ENCODE assay signal across 11 cellular contexts in genomic region chr21:37281993-37282392, GRCh38. TPM values are rescaled to one million over a fixed set of nuclear protein-coding genes. Genes with fewer than 3 reads are reported as not detected.
A peak's percentile ranks its signal among the peaks of the same experiment; 100 is the strongest.
DNase-seq lines count a peak whose midpoint lies in the region; ATAC-seq, FAIRE-seq and TF ChIP-seq lines count a peak whose summit lies in the region.
"Had no signal": no experiment of that assay in that cellular context is flagged by ENCODE, and none has a peak within 500 bp of the region (broad histone marks: within the 10 kb centered on the region; RNA-seq: fewer than 3 reads in every experiment).

No MANE protein-coding gene starts in this region.

- intact Hi-C loops in K562 (cut with micrococcal nuclease): no loop called here
- intact Hi-C loops in testis (cut with DNase I; ENCODE audit: low total_unique reads): no loop called here

- DNase-seq in activated T-cell treated with anti-CD3 and anti-CD28 coated beads, Interleukin-2, amount 50 U/mL, for 4 hours: no peak
- no peak for DNase-seq in activated T-cell treated with anti-CD3 and anti-CD28 coated beads for 4 hours
- DNase-seq in NCI-H774 (lab: John Stamatoyannopoulos, UW): peak; percentile 45
- DNase-seq in K562 (ENCODE audit: extremely low read depth in 1 of 4, low spot score in 3 of 4): peak in 1 of 4 experiments; percentile 54
- peak; percentile 37 for DNase-seq in testis
- DNase-seq: stimulated activated CD4-positive, alpha-beta T cell treated with anti-CD3 and anti-CD28 coated beads, Interleukin-1b, Interleukin-23, amount 100 ng/mL, for 48 hours had no signal

- no peak for TF ChIP-seq RAD21 in K562 (CRISPR knock-in tag; conservative IDR thresholded peaks at IDR 0.05 in 1 of 2, IDR thresholded peaks at IDR 0.05 in 1 of 2)

- TF ChIP-seq CTCF in K562 (IDR thresholded peaks at IDR 0.05 in 2 of 3, conservative IDR thresholded peaks at IDR 0.05 in 1 of 3; ENCODE audit: insufficient read depth in 2 of 3, low read depth in 1 of 3, low read length in 3 of 3) (no peak), testis (IDR thresholded peaks at IDR 0.05) (no peak)

- WGBS in K562 (ENCODE audit: insufficient coverage, low coverage, missing lambda C conversion rate): 16% methylated on average over 14 of the region's 16 CpGs
- WGBS in testis, 2 donors: 38 to 42% methylated on average over 8 to 16 of the region's 16 CpGs

- BruUV-seq in K562 (replicated peaks; lab: Mats Ljungman, UMichigan): no TSS peak

- peak; percentile 57 to 63 for ATAC-seq in activated T-cell treated with anti-CD3 and anti-CD28 coated beads, Interleukin-2, amount 50 U/mL, for 4 hours
- ATAC-seq in K562 (peak; percentile 88), SK-N-SH treated with all-trans-retinoic acid at 6 μM for 48 hours (no peak), GM19463 (IDR thresholded peaks at IDR 0.05; ENCODE audit: unreplicated experiment) (no peak), HG02938 (IDR thresholded peaks at IDR 0.05; ENCODE audit: unreplicated experiment) (no peak)

- H3K27ac ChIP-seq in K562 (ENCODE audit: extremely low read depth, low read depth, low read length) (no peak overlapping the region), testis (no peak overlapping the region)
- H3K27ac ChIP-seq: SK-N-MC had no signal

- peaks cover 6% of the 10 kb centered on the region for H3K4me1 Mint-ChIP-seq in activated T-cell treated with anti-CD3 and anti-CD28 coated beads, Interleukin-2, amount 50 U/mL, for 4 hours (ENCODE audit: low read depth)

- peak overlapping the region; percentile 81 for H3K4me3 Mint-ChIP-seq in activated T-cell treated with anti-CD3 and anti-CD28 coated beads, Interleukin-2, amount 50 U/mL, for 4 hours

- no peaks in the 10 kb centered on the region for H3K9me3 Mint-ChIP-seq in activated T-cell treated with anti-CD3 and anti-CD28 coated beads, Interleukin-2, amount 50 U/mL, for 4 hours

- no peaks in the 10 kb centered on the region for H3K79me2 ChIP-seq in K562 (ENCODE audit: control insufficient read depth, insufficient read depth, low read length)

- H3K36me3 ChIP-seq in K562 (ENCODE audit: control insufficient read depth, insufficient read depth, low read length) (no peaks in the 10 kb centered on the region), testis (ENCODE audit: low read depth, missing control alignments) (no peaks in the 10 kb centered on the region)

- no peaks in the 10 kb centered on the region; a peak in 1 of 5 replicates for H3K4me1 ChIP-seq in K562 (replicated peaks in 1 of 2; ENCODE audit: control insufficient read depth in 2 of 2, insufficient read depth in 2 of 2, low read length in 2 of 2)
- no peaks in the 10 kb centered on the region for H3K4me1 ChIP-seq in testis

- H3K27me3 Mint-ChIP-seq in activated T-cell treated with anti-CD3 and anti-CD28 coated beads, Interleukin-2, amount 50 U/mL, for 4 hours (ENCODE audit: low read depth): no peaks in the 10 kb centered on the region

- no peaks in the 10 kb centered on the region; the same call in 1 of the 2 replicates for H3K9me3 ChIP-seq in K562 (replicated peaks; ENCODE audit: control insufficient read depth, insufficient read depth, low read depth, low read length)
- H3K9me3 ChIP-seq in testis: no peaks in the 10 kb centered on the region

- no peaks in the 10 kb centered on the region for H4K20me1 ChIP-seq in K562 (replicated peaks; ENCODE audit: control insufficient read depth, insufficient read depth, low read length)

- H3K4me2 ChIP-seq in K562 (ENCODE audit: insufficient read depth, low read length): no peak overlapping the region

- FAIRE-seq in K562 (lab: Jason Lieb, UNC): peak; percentile 77
- FAIRE-seq: H1 had no signal

- no peak for TF ChIP-seq EP300 in K562 (IDR thresholded peaks at IDR 0.05; ENCODE audit: low read length)

- no peak overlapping the region for H3K4me3 ChIP-seq in K562
- H3K4me3 ChIP-seq in testis: no peak overlapping the region
- H3K4me3 ChIP-seq: SK-N-MC had no signal

- CTCF ChIA-PET in K562 (lab: Yijun Ruan, JAX; ENCODE audit: low intra/inter-chr PET ratio): no interaction called here

- POLR2A ChIA-PET in K562 (lab: Yijun Ruan, JAX): interaction anchor here (0.6 to 1.7 kb wide), 3 partner anchors 8 to 84 kb away, joined by 3 to 6 read pairs (median 3); no protein-coding TSS in a partner anchor

- in situ Hi-C loops in K562 (cut with MboI): no loop called here

- H3K27me3 ChIP-seq in K562 (ENCODE audit: control insufficient read depth in 2 of 2, insufficient read depth in 2 of 2, low read length in 2 of 2): no peaks in the 10 kb centered on the region
- H3K27me3 ChIP-seq in testis: no peaks in the 10 kb centered on the region

- no peak overlapping the region for H3K9ac ChIP-seq in K562 (ENCODE audit: insufficient read depth in 1 of 2, low read depth in 2 of 2, low read length in 2 of 2)

- H2AFZ ChIP-seq in K562 (ENCODE audit: low read depth, low read length): 0 out of 2 replicates have a peak overlapping the region, but pooled peaks have one; percentile 18

- TF ChIP-seq POLR2A in K562 (conservative IDR thresholded peaks at IDR 0.05) (no peak), testis (IDR thresholded peaks at IDR 0.05) (no peak)

- H3K9me1 ChIP-seq in K562 (ENCODE audit: control insufficient read depth, insufficient read depth, low read length): no peaks in the 10 kb centered on the region

- no peaks in the 10 kb centered on the region for H3K36me3 Mint-ChIP-seq in activated T-cell treated with anti-CD3 and anti-CD28 coated beads, Interleukin-2, amount 50 U/mL, for 4 hours (ENCODE audit: insufficient read depth)

TF ChIP-seq in K562, 482 proteins besides CTCF, POLR2A, EP300 and RAD21 (continues in another document):
- peak; percentile 81 for TF ChIP-seq ZBTB33 (CRISPR knock-in tag; IDR thresholded peaks at IDR 0.05)
- no peak for TF ChIP-seq C11orf30 (IDR thresholded peaks at IDR 0.05; ENCODE audit: low read depth)
- peak; percentile 32; the same call in 1 of the 2 replicates for TF ChIP-seq L3MBTL2 (IDR thresholded peaks at IDR 0.05)
- TF ChIP-seq CREBBP (IDR thresholded peaks at IDR 0.05; ENCODE audit: low read depth, low read length): no peak
- TF ChIP-seq ZNF778 (CRISPR knock-in tag; IDR thresholded peaks at IDR 0.05): no peak

TF ChIP-seq in SK-N-SH treated with all-trans-retinoic acid at 6 μM for 48 hours, 23 proteins besides CTCF, POLR2A, EP300 and RAD21 (continues in another document):
- TF ChIP-seq CSRNP3 (CRISPR knock-in tag; IDR thresholded peaks at IDR 0.05) (no peak), OSR1 (CRISPR knock-in tag; IDR thresholded peaks at IDR 0.05) (no peak), TSHZ2 (CRISPR knock-in tag; IDR thresholded peaks at IDR 0.05) (no peak)

RNA-seq across cellular contexts. Expression of gene VPS26C, which starts 14.9 kb away (rescaled TPM):
- total RNA-seq in activated T-cell treated with anti-CD3 and anti-CD28 coated beads, Interleukin-2, amount 50 U/mL, for 4 hours: 10 to 100 TPM; 35.7 to 48.2 (median 44.6) TPM
- 83.0 and 125 TPM in 2 replicates for total RNA-seq in K562 (2011; cell fraction: chromatin; rRNA removed; ENCODE audit: low replicate concordance)
- total RNA-seq in K562 (2011; cell fraction: nucleolus; rRNA removed): 43.8 and 49.2 TPM in 2 replicates
- total RNA-seq in K562 (2011; cell fraction: nucleoplasm; rRNA removed): 74.2 and 88.2 TPM in 2 replicates
- total RNA-seq in K562 (2014; rRNA removed) (41.4 and 54.7 TPM in 2 replicates), K562 (2014; rRNA removed; fragmentation: Illumina TruSeq; extraction: Trizol) (42.1 and 43.7 TPM in 2 replicates), K562 (2015; rRNA removed; fragmentation: Illumina TruSeq; extraction: Trizol) (44.8 and 46.3 TPM in 2 replicates), K562 (2021) (41.3 and 41.8 TPM in 2 replicates), testis (10 to 100 TPM; 46.5 to 48.1 TPM)
- polyA plus RNA-seq in K562 (2011; rRNA removed) (40.0 and 48.7 TPM in 2 replicates), K562 (2014; fragmentation: Illumina TruSeq; extraction: Trizol) (41.4 and 44.9 TPM in 2 replicates), K562 (2014; fragmentation: Nextera tagmentation; extraction: Ambion mirVana) (10 to 100 TPM; 32.8 to 42.2 TPM), K562 (2014; rRNA removed) (48.2 and 49.7 TPM in 2 replicates), testis (ENCODE audit: insufficient read depth, low read depth, low replicate concordance) (25.3 TPM)
- 36.5 and 40.9 TPM in 2 replicates for polyA plus RNA-seq in K562 (2011; cell fraction: cytosol; rRNA removed)
- 30.1 and 32.3 TPM in 2 replicates for polyA plus RNA-seq in K562 (2011; cell fraction: nucleus; rRNA removed)
- polyA plus RNA-seq in K562 (2012): 39.9 and 53.5 TPM in 2 replicates
- polyA minus RNA-seq in K562 (2011; rRNA and poly(A)+ RNA removed): 42.6 and 46.0 TPM in 2 replicates
- 25.9 and 26.8 TPM in 2 replicates for polyA minus RNA-seq in K562 (2011; cell fraction: cytosol; rRNA and poly(A)+ RNA removed)
- 27.2 and 34.8 TPM in 2 replicates for polyA minus RNA-seq in K562 (2011; cell fraction: nucleus; rRNA and poly(A)+ RNA removed)

Comparison
In these comparisons a context has a peak if more than half of its experiments do, and no peak if none do; other contexts are left out.
1. ATAC-seq: peak in activated T-cell treated with anti-CD3 and anti-CD28 coated beads, Interleukin-2, amount 50 U/mL, for 4 hours (2 of 2) and K562 (single experiment); none in SK-N-SH treated with all-trans-retinoic acid at 6 μM for 48 hours (single experiment), GM19463 (single experiment) and HG02938 (single experiment).
2. DNase-seq: peak in NCI-H774 (single experiment) and testis (single experiment); none in activated T-cell treated with anti-CD3 and anti-CD28 coated beads, Interleukin-2, amount 50 U/mL, for 4 hours (single experiment) and activated T-cell treated with anti-CD3 and anti-CD28 coated beads for 4 hours (single experiment).